ENCODE assay signal across 17 cellular contexts in genomic region chr2:81858998-81859397, GRCh38.
"Had no signal": no experiment of that assay in that cellular context is flagged by ENCODE, and none has a peak within 500 bp of the region (broad histone marks: within the 10 kb centered on the region; RNA-seq: fewer than 3 reads in every experiment).

No MANE protein-coding gene starts in this region.

- H3K27me3 Mint-ChIP-seq: activated CD4-positive, alpha-beta memory T cell treated with anti-CD3 and anti-CD28 coated beads for 36 hours; activated CD4-positive, alpha-beta T cell treated with anti-CD3 and anti-CD28 coated beads for 36 hours; activated CD8-positive, alpha-beta memory T cell treated with anti-CD3 and anti-CD28 coated beads, Interleukin-2, amount 10 ng/mL, durations not matched to agents 7 days and 5 days; naive B cell had no signal

- H3K27ac ChIP-seq: cardiac muscle cell, neural progenitor cell, ovary, right lobe of liver, stomach, testis, upper lobe of left lung had no signal

- H3K4me3 ChIP-seq: cardiac muscle cell, neural progenitor cell, ovary, right lobe of liver, stomach, testis, upper lobe of left lung had no signal

- H3K9me3 ChIP-seq: ovary, right lobe of liver, stomach, testis, upper lobe of left lung had no signal

- DNase-seq: activated CD4-positive, alpha-beta memory T cell treated with anti-CD3 and anti-CD28 coated beads for 36 hours; activated CD4-positive, alpha-beta T cell treated with anti-CD3 and anti-CD28 coated beads for 36 hours; activated CD8-positive, alpha-beta memory T cell treated with anti-CD3 and anti-CD28 coated beads, Interleukin-2, amount 10 ng/mL, durations not matched to agents 7 days and 5 days; activated naive CD4-positive, alpha-beta T cell treated with anti-CD3 and anti-CD28 coated beads, Interleukin-2, amount 50 U/mL, for 16 hours; activated T-cell treated with anti-CD3 and anti-CD28 coated beads, Interleukin-2, amount 50 U/mL, for 1 hour; islet precursor cell; naive B cell; ovary; right lobe of liver; stomach; testis; upper lobe of left lung had no signal

- H3K36me3 ChIP-seq: cardiac muscle cell, neural progenitor cell, ovary, right lobe of liver, stomach, upper lobe of left lung had no signal

- H3K4me1 Mint-ChIP-seq: activated CD4-positive, alpha-beta T cell treated with anti-CD3 and anti-CD28 coated beads for 36 hours; activated CD8-positive, alpha-beta memory T cell treated with anti-CD3 and anti-CD28 coated beads, Interleukin-2, amount 10 ng/mL, durations not matched to agents 7 days and 5 days; naive B cell; neural progenitor cell had no signal

- H3K4me1 ChIP-seq: neural progenitor cell, right lobe of liver, stomach, testis, upper lobe of left lung had no signal

- H3K9me3 Mint-ChIP-seq: neural progenitor cell had no signal

- H3K27ac Mint-ChIP-seq: activated CD4-positive, alpha-beta memory T cell treated with anti-CD3 and anti-CD28 coated beads for 36 hours; activated CD4-positive, alpha-beta T cell treated with anti-CD3 and anti-CD28 coated beads for 36 hours; activated CD8-positive, alpha-beta memory T cell treated with anti-CD3 and anti-CD28 coated beads, Interleukin-2, amount 10 ng/mL, durations not matched to agents 7 days and 5 days; neural progenitor cell had no signal

- H3K36me3 Mint-ChIP-seq: activated CD4-positive, alpha-beta memory T cell treated with anti-CD3 and anti-CD28 coated beads for 36 hours; activated CD8-positive, alpha-beta memory T cell treated with anti-CD3 and anti-CD28 coated beads, Interleukin-2, amount 10 ng/mL, durations not matched to agents 7 days and 5 days; naive B cell; neural progenitor cell had no signal

- H3K4me3 Mint-ChIP-seq: activated CD4-positive, alpha-beta memory T cell treated with anti-CD3 and anti-CD28 coated beads for 36 hours; activated CD4-positive, alpha-beta T cell treated with anti-CD3 and anti-CD28 coated beads for 36 hours; activated CD8-positive, alpha-beta memory T cell treated with anti-CD3 and anti-CD28 coated beads, Interleukin-2, amount 10 ng/mL, durations not matched to agents 7 days and 5 days; naive B cell; neural progenitor cell had no signal

- H3K27me3 ChIP-seq: cardiac muscle cell, neural progenitor cell, ovary, right lobe of liver, stomach, testis, upper lobe of left lung had no signal

- ATAC-seq: activated CD4-positive, alpha-beta T cell treated with anti-CD3 and anti-CD28 coated beads for 36 hours; activated CD8-positive, alpha-beta memory T cell treated with anti-CD3 and anti-CD28 coated beads, Interleukin-2, amount 10 ng/mL, durations not matched to agents 7 days and 5 days; esophagus mucosa; left lobe of liver; right lobe of liver had no signal

- FAIRE-seq: endometrium had no signal
